In genomic region chr7:77935652-77936348, GRCh38 we compare ENCODE assay signal across 9 cellular contexts.
DNase-seq lines count a peak whose midpoint lies in the region; ATAC-seq and TF ChIP-seq lines count a peak whose summit lies in the region.
"Had no signal": no experiment of that assay in that cellular context is flagged by ENCODE, and none has a peak within 500 bp of the region (broad histone marks: within the 10 kb centered on the region; RNA-seq: fewer than 3 reads in every experiment).

No MANE protein-coding gene starts in this region.

- TF ChIP-seq CTCF in AG04450 (IDR thresholded peaks at IDR 0.05; ENCODE audit: low read depth, low read length) (peak; percentile 31; the same call in 1 of the 2 replicates), PC-3 (conservative IDR thresholded peaks at IDR 0.05; ENCODE audit: low read depth, low read length) (peak; percentile 56), fibroblast of mammary gland (conservative IDR thresholded peaks at IDR 0.05; ENCODE audit: control insufficient read depth, insufficient read depth, low read depth, low read length) (peak; percentile 31)

- H3K9ac ChIP-seq in PC-3 (ENCODE audit: low read length) = no peak overlapping the region

- CTCF ChIA-PET in AG04450 (lab: Charles Lee) = interaction anchor here (0.7 to 2.6 kb wide), 10 partner anchors 8 to 284 kb away, joined by 3 to 17 read pairs (median 3); no protein-coding TSS in a partner anchor
- CTCF ChIA-PET in PC-3 (lab: Charles Lee) = no interaction called here

- no peak overlapping the region for H3K4me3 ChIP-seq in AG04450 (ENCODE audit: low read depth, low read length)
- no peak overlapping the region for H3K4me3 ChIP-seq in PC-3 (ENCODE audit: low read length)
- H3K4me3 ChIP-seq in fibroblast of mammary gland (ENCODE audit: control insufficient read depth, low read depth, low read length) = no peak overlapping the region

- H3K9me2 ChIP-seq in PC-3 (replicated peaks; ENCODE audit: low read length) = no peaks in the 10 kb centered on the region

- H4K20me1 ChIP-seq in PC-3 (ENCODE audit: low read length) = no peaks in the 10 kb centered on the region

- H3K27me3 ChIP-seq in AG04450 (ENCODE audit: control insufficient read depth, insufficient read depth, low read length) (no peaks in the 10 kb centered on the region), PC-3 (ENCODE audit: low read length) (no peaks in the 10 kb centered on the region)

- POLR2A ChIA-PET in AG04450 (lab: Yijun Ruan, JAX) (no interaction called here), PC-3 (lab: Charles Lee; ENCODE audit: unreplicated experiment) (no interaction called here)

- no peak for ATAC-seq in PC-3
- no peak for ATAC-seq in GM18873 (IDR thresholded peaks at IDR 0.05; ENCODE audit: low FRiP score, unreplicated experiment)

- BruUV-seq in PC-3 (replicated peaks; lab: Mats Ljungman, UMichigan) = no TSS peak

- no peaks in the 10 kb centered on the region for H3K9me3 ChIP-seq in AG04450 (ENCODE audit: control insufficient read depth, insufficient read depth, low read length)
- H3K9me3 ChIP-seq in PC-3 (ENCODE audit: low read length) = no peaks in the 10 kb centered on the region

- no peak overlapping the region for H2AFZ ChIP-seq in PC-3 (ENCODE audit: low read length)

- H3K27ac ChIP-seq in AG04450 (ENCODE audit: low read depth, low read length) (no peak overlapping the region), PC-3 (ENCODE audit: low read length) (no peak overlapping the region), substantia nigra (ENCODE audit: low read depth, low read length, poor library complexity, severe bottlenecking) (no peak overlapping the region)

- H3K79me2 ChIP-seq in PC-3 (ENCODE audit: low read length) = no peaks in the 10 kb centered on the region

- no peaks in the 10 kb centered on the region for H3K36me3 ChIP-seq in PC-3 (ENCODE audit: low read depth, low read length)

- intact Hi-C loops in PC-3 (cut with micrococcal nuclease) = no loop called here

- H3K4me2 ChIP-seq in PC-3 (ENCODE audit: low read length) = no peak overlapping the region

- no peak for DNase-seq in AG04450 (ENCODE audit: low read depth, low spot score)
- DNase-seq in GF-D8 (lab: John Stamatoyannopoulos, UW) = peak; percentile 24
- DNase-seq in PC-3 = peak; percentile 21
- peak; percentile 7 for DNase-seq in fibroblast of mammary gland (ENCODE audit: low read depth)
- DNase-seq in substantia nigra (lab: John Stamatoyannopoulos, UW) = no peak
- no peak for DNase-seq in activated CD4-positive, alpha-beta T cell treated with anti-CD3 and anti-CD28 coated beads, Interleukin-2, amount 50 U/mL, for 48 hours
- DNase-seq in effector CD8-positive, alpha-beta T cell (lab: John Stamatoyannopoulos, UW) = no peak
- DNase-seq: posterior cingulate gyrus had no signal

- peaks cover 6% of the 10 kb centered on the region for H3K4me1 ChIP-seq in PC-3 (ENCODE audit: insufficient read depth, low read length)

- H3F3A ChIP-seq in PC-3 (ENCODE audit: low read length, unreplicated experiment) = no peaks in the 10 kb centered on the region

Comparison
In these comparisons a context has a peak if more than half of its experiments do, and no peak if none do; other contexts are left out.
1. DNase-seq: peak in GF-D8 (single experiment), PC-3 (single experiment) and fibroblast of mammary gland (single experiment); none in AG04450 (single experiment), substantia nigra (0 of 49), activated CD4-positive, alpha-beta T cell treated with anti-CD3 and anti-CD28 coated beads, Interleukin-2, amount 50 U/mL, for 48 hours (0 of 2) and effector CD8-positive, alpha-beta T cell (single experiment).
2. Peak in every context shown above with its lines, with median percentiles within 50 percentile points of each other: CTCF ChIP-seq.